In genomic region chr18:66640431-66640830, GRCh38 we compare ENCODE assay signal across 20 cellular contexts. TPM values are rescaled to one million over a fixed set of nuclear protein-coding genes. Genes with fewer than 3 reads are reported as not detected.
DNase-seq lines count a peak whose midpoint lies in the region; ATAC-seq, FAIRE-seq and TF ChIP-seq lines count a peak whose summit lies in the region.
"Had no signal": no experiment of that assay in that cellular context is flagged by ENCODE, and none has a peak within 500 bp of the region (broad histone marks: within the 10 kb centered on the region; RNA-seq: fewer than 3 reads in every experiment).

No MANE protein-coding gene starts in this region.

- ATAC-seq in upper lobe of right lung, result peak; percentile 76
- no peak for ATAC-seq in HG03439 (IDR thresholded peaks at IDR 0.05; ENCODE audit: unreplicated experiment)
- ATAC-seq: CD8-positive, alpha-beta T cell had no signal

- H3K27me3 ChIP-seq in upper lobe of right lung, result no peaks in the 10 kb centered on the region

- no peak overlapping the region for H3K9ac ChIP-seq in kidney (ENCODE audit: low read length in 2 of 2)

- no peak overlapping the region for H3K27ac ChIP-seq in upper lobe of right lung
- H3K27ac ChIP-seq in kidney (ENCODE audit: low read depth in 2 of 2, low read length in 2 of 2), result no peak overlapping the region

- H3K4me3 ChIP-seq in choroid plexus epithelial cell (ENCODE audit: low read depth, low read length) (no peak overlapping the region), upper lobe of right lung (no peak overlapping the region), kidney (ENCODE audit: low read length in 2 of 2) (no peak overlapping the region)
- H3K4me3 ChIP-seq: HAP-1 had no signal

- H3K36me3 ChIP-seq in upper lobe of right lung (no peaks in the 10 kb centered on the region), kidney (ENCODE audit: control insufficient read depth in 1 of 2, insufficient read depth in 2 of 2, low read length in 2 of 2) (no peaks in the 10 kb centered on the region)
- H3K36me3 ChIP-seq: HAP-1 had no signal

- TF ChIP-seq CTCF in choroid plexus epithelial cell (conservative IDR thresholded peaks at IDR 0.05; ENCODE audit: low read depth, low read length) (no peak), upper lobe of right lung (IDR thresholded peaks at IDR 0.05) (no peak), kidney (IDR thresholded peaks at IDR 0.05; ENCODE audit: borderline replicate concordance, extremely low read depth, insufficient read depth) (no peak)

- FAIRE-seq in kidney (lab: Jason Lieb, UNC), result no peak
- FAIRE-seq: A204.1, GM12891 had no signal

- H3K4me1 ChIP-seq in upper lobe of right lung (no peaks in the 10 kb centered on the region), kidney (ENCODE audit: control insufficient read depth in 1 of 2, insufficient read depth in 1 of 2, low read depth in 1 of 2, low read length in 2 of 2) (no peaks in the 10 kb centered on the region)
- H3K4me1 ChIP-seq: HAP-1 had no signal

- H3K9me3 ChIP-seq in upper lobe of right lung (no peaks in the 10 kb centered on the region), kidney (ENCODE audit: control insufficient read depth in 1 of 2, low read length in 2 of 2) (no peaks in the 10 kb centered on the region)
- H3K9me3 ChIP-seq: HAP-1 had no signal

- intact Hi-C loops in upper lobe of right lung (cut with DNase I), result no loop called here
- intact Hi-C loops in kidney (cut with DNase I), result no loop called here

- DNase-seq in SIG-M5 treated with dmso at 0.1 percent for 504 hours (lab: John Stamatoyannopoulos, UW; ENCODE audit: unreplicated experiment), result peak; percentile 4
- DNase-seq in SIG-M5 (lab: John Stamatoyannopoulos, UW), result no peak
- peak; percentile 27 for DNase-seq in choroid plexus epithelial cell (ENCODE audit: low read depth)
- DNase-seq in iris pigment epithelial cell (ENCODE audit: low read depth), result peak; percentile 28
- DNase-seq in upper lobe of right lung, result no peak
- no peak for DNase-seq in NCI-H2171 treated with DMSO at 0.1 percent for 48 hours (lab: John Stamatoyannopoulos, UW)
- DNase-seq in kidney, result no peak
- DNase-seq: activated CD4-positive, CD25-positive, alpha-beta regulatory T cell; activated gamma-delta T cell; CD8-positive, alpha-beta T cell; KBM-7; NCI-H146; NCI-H446; SW 1271 had no signal

RNA-seq across cellular contexts. Expression of gene CDH19, which starts 36.5 kb away (rescaled TPM):
- total RNA-seq in upper lobe of right lung (1.4 TPM), kidney (0.94 TPM)
- 0.37 TPM for polyA plus RNA-seq in kidney (ENCODE audit: insufficient read depth, low read depth, low replicate concordance)
- total RNA-seq: CD8-positive, alpha-beta T cell; fibroblast of villous mesenchyme; mesothelial cell of epicardium had no signal

Comparison
In these comparisons a context has a peak if more than half of its experiments do, and no peak if none do; other contexts are left out.
1. DNase-seq: peak in SIG-M5 treated with dmso at 0.1 percent for 504 hours (single experiment), choroid plexus epithelial cell (single experiment) and iris pigment epithelial cell (single experiment); none in SIG-M5 (single experiment), upper lobe of right lung (single experiment), NCI-H2171 treated with DMSO at 0.1 percent for 48 hours (single experiment) and kidney (single experiment).